13 cellular contexts compared by ENCODE assay signal in the genomic region with DNA sequence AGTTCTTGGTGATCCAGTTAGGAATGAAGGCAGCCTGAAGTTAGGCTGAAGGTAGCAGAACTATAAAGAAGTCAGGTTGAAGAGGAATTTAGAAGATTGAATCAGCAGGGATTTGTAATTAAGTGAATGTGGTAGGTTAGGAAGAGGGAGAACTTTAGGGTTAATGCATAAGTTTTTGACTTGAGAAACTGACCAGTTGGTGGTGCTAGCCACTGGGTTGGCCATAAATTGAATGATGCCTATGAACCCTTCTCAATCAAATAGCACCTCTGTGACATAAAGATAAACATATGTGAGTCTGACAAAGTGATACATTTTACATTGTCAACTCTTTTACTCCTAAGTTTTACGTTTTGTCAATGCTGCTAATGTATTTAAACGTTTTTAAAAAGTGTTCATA.
"Had no signal": no experiment of that assay in that cellular context is flagged by ENCODE, and none has a peak within 500 bp of the region (broad histone marks: within the 10 kb centered on the region; RNA-seq: fewer than 3 reads in every experiment).

No MANE protein-coding gene starts in this region.

- DNase-seq: activated CD4-positive, alpha-beta T cell treated with anti-CD3 and anti-CD28 coated beads for 1 hour; activated CD4-positive, alpha-beta T cell treated with anti-CD3 and anti-CD28 coated beads, Interleukin-2, amount 50 U/mL, for 48 hours; activated CD8-positive, alpha-beta memory T cell treated with anti-CD3 and anti-CD28 coated beads, Interleukin-2, amount 10 ng/mL, durations not matched to agents 7 days and 5 days; activated gamma-delta T cell treated with Interleukin-2 at 50 U/mL for 16 hours; activated naive CD8-positive, alpha-beta T cell treated with anti-CD3 and anti-CD28 coated beads for 36 hours; activated T-cell treated with anti-CD3 and anti-CD28 coated beads, Interleukin-2, amount 50 U/mL, for 48 hours; aorta; foreskin melanocyte; heart left ventricle; islet precursor cell; left lung; stimulated activated CD4-positive, alpha-beta T cell treated with anti-CD3 and anti-CD28 coated beads, Interleukin-2, amount 100 ng/mL, for 48 hours; stimulated activated naive CD4-positive, alpha-beta T cell treated with Interleukin-2 at 50 U/mL for 16 hours had no signal

- H3K4me1 ChIP-seq: heart left ventricle, left lung had no signal

- ATAC-seq: activated CD8-positive, alpha-beta memory T cell treated with anti-CD3 and anti-CD28 coated beads, Interleukin-2, amount 10 ng/mL, durations not matched to agents 7 days and 5 days; heart left ventricle; left lung had no signal

- H3K27ac ChIP-seq: heart left ventricle, left lung had no signal

- H3K27me3 ChIP-seq: heart left ventricle, left lung had no signal

- H3K4me3 ChIP-seq: heart left ventricle, left lung had no signal

- H3K9me3 ChIP-seq: left lung had no signal

- H3K36me3 ChIP-seq: heart left ventricle, left lung had no signal
